ENCODE assay signal across 21 cellular contexts in the genomic region with DNA sequence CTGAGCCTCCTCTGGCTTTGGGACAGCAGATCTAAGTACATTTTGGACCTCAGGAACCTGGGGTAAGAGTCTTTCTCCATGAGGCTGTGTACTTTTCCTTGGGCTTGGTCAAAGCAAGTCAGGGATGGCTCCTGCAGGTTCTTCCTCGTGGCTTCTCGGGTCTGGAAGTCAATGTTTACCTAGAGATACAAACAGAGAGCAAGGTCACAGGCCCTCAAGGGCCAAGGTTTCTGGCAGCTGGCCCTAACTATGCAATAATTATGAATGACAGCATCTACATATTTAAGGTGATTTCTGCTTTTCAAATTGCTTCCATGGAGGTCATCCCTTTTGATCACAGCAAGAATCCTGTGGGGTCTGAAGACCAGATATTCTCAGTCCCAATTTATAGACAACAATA. TPM values are rescaled to one million over a fixed set of nuclear protein-coding genes. Genes with fewer than 3 reads are reported as not detected.
DNase-seq lines count a peak whose midpoint lies in the region; TF ChIP-seq lines count a peak whose summit lies in the region.
"Had no signal": no experiment of that assay in that cellular context is flagged by ENCODE, and none has a peak within 500 bp of the region (broad histone marks: within the 10 kb centered on the region; RNA-seq: fewer than 3 reads in every experiment).

No MANE protein-coding gene starts in this region.

- H3K4me3 ChIP-seq in LNCaP clone FGC (ENCODE audit: low read depth, low read length) (no peak overlapping the region), thyroid gland (replicated peaks in 1 of 3) (no peak overlapping the region)
- H3K4me3 ChIP-seq: BLaER1, GM12878 had no signal

- intact Hi-C loops in thyroid gland (cut with DNase I) = no loop called here

- no peaks in the 10 kb centered on the region for H3K36me3 ChIP-seq in thyroid gland
- H3K36me3 ChIP-seq: BE2C, BLaER1 had no signal

- TF ChIP-seq CTCF in C4-2B (conservative IDR thresholded peaks at IDR 0.05) (no peak), LNCaP clone FGC (IDR thresholded peaks at IDR 0.05; ENCODE audit: control insufficient read depth, extremely low read depth, insufficient read depth) (no peak), thyroid gland (IDR thresholded peaks at IDR 0.05) (no peak)

- peaks cover 42 to 47% of the 10 kb centered on the region in 2 donors for H3K4me1 ChIP-seq in thyroid gland
- H3K4me1 ChIP-seq: BE2C, Caco-2 had no signal

- H3K9me3 ChIP-seq in thyroid gland = no peaks in the 10 kb centered on the region
- H3K9me3 ChIP-seq: BE2C, BLaER1, Caco-2 had no signal

- DNase-seq in DMS53 (lab: John Stamatoyannopoulos, UW) (peak; percentile 57), LNCaP clone FGC (ENCODE audit: low read depth) (peak; percentile 45), thyroid gland (no peak), EL (no peak), dedifferentiated amniotic fluid mesenchymal stem cell (ENCODE audit: extremely low spot score) (no peak), cortex of kidney (lab: John Stamatoyannopoulos, UW) (no peak)
- DNase-seq: 8988T; ACHN; BE2C; C1 segment of cervical spinal cord; Caco-2; Calu3; CD4-positive, alpha-beta T cell; CD8-positive, alpha-beta T cell; DMS79 treated with DMSO at 0.1 percent for 48 hours; GDM1 had no signal

- H3K27ac ChIP-seq in C4-2B (peak overlapping the region; percentile 29; the same call in 1 of the 2 replicates), thyroid gland (peak overlapping the region; percentile 85 to 94 (median 87))
- H3K27ac ChIP-seq: BLaER1 had no signal

- no peaks in the 10 kb centered on the region for H3K27me3 ChIP-seq in thyroid gland
- H3K27me3 ChIP-seq: BE2C, BLaER1 had no signal

- TF ChIP-seq POLR2A in thyroid gland (IDR thresholded peaks at IDR 0.05) = no peak

- WGBS in thyroid gland, 2 donors = 84 to 87% methylated on average over 2 of the region's 2 CpGs

RNA-seq across cellular contexts. Expression of gene RGS8, which starts 37.6 kb away (rescaled TPM):
- 1 to 10 TPM; 2.4 to 5.9 (median 5.0) TPM for total RNA-seq in thyroid gland
- total RNA-seq: A673; Caco-2; Calu3; CD4-positive, alpha-beta T cell; CD8-positive, alpha-beta T cell; G401 had no signal

RNA-seq across cellular contexts. Expression of gene RGS16, which starts 42.5 kb away (rescaled TPM):
- 10 to 100 TPM; 22.2 to 35.7 (median 29.1) TPM for total RNA-seq in thyroid gland
- total RNA-seq: G401 had no signal

RNA-seq across cellular contexts. Expression of gene RNASEL, which starts 57.7 kb away (rescaled TPM):
- total RNA-seq in thyroid gland = 10 to 100 TPM; 12.3 to 17.9 (median 15.3) TPM
- total RNA-seq: G401 had no signal

Comparison
In these comparisons a context has a peak if more than half of its experiments do, and no peak if none do; other contexts are left out.
1. DNase-seq: peak in DMS53 (single experiment) and LNCaP clone FGC (single experiment); none in thyroid gland (0 of 2), EL (single experiment), dedifferentiated amniotic fluid mesenchymal stem cell (single experiment) and cortex of kidney (single experiment).